Comparison of ENCODE assay signal across 9 cellular contexts in genomic region chr9:129996161-129996849, GRCh38. TPM values are rescaled to one million over a fixed set of nuclear protein-coding genes. Genes with fewer than 3 reads are reported as not detected.
DNase-seq lines count a peak whose midpoint lies in the region; ATAC-seq lines count a peak whose summit lies in the region.
"Had no signal": no experiment of that assay in that cellular context is flagged by ENCODE, and none has a peak within 500 bp of the region (broad histone marks: within the 10 kb centered on the region; RNA-seq: fewer than 3 reads in every experiment).

No MANE protein-coding gene starts in this region.

- peaks cover 65 to 81% (median 75%) of the 10 kb centered on the region in 3 donors for H3K4me1 Mint-ChIP-seq in CD8-positive, alpha-beta memory T cell
- peaks cover 39 to 50% of the 10 kb centered on the region in 2 donors for H3K4me1 Mint-ChIP-seq in natural killer cell treated with Interleukin-12 subunit alpha and Interleukin-12 subunit beta and Interleukin-15 and Interleukin-18, amount 100 ng/mL, for 72 hours (ENCODE audit: low read depth in 2 of 2)

- peaks cover 5% of the 10 kb centered on the region for H3K36me3 ChIP-seq in CD8-positive, alpha-beta memory T cell (ENCODE audit: insufficient read depth, low read length)

- H3K27me3 ChIP-seq in CD8-positive, alpha-beta memory T cell (ENCODE audit: insufficient read depth, low read length, poor library complexity, severe bottlenecking): no peaks in the 10 kb centered on the region

- no peaks in the 10 kb centered on the region for H3K9me3 ChIP-seq in CD8-positive, alpha-beta memory T cell (ENCODE audit: low read length)

- H3K4me3 ChIP-seq in CD8-positive, alpha-beta memory T cell (ENCODE audit: low read length): no peak overlapping the region

- H3K4me3 Mint-ChIP-seq in CD8-positive, alpha-beta memory T cell: peak overlapping the region; percentile 28 to 80 (median 70)
- peak overlapping the region; percentile 85 for H3K4me3 Mint-ChIP-seq in natural killer cell treated with Interleukin-12 subunit alpha and Interleukin-12 subunit beta and Interleukin-15 and Interleukin-18, amount 100 ng/mL, for 72 hours

- H3K27ac ChIP-seq in CD8-positive, alpha-beta memory T cell (ENCODE audit: low read depth, low read length): peak overlapping the region; percentile 47
- H3K27ac ChIP-seq in caudate nucleus (ENCODE audit: low read depth, low read length): peak overlapping the region; percentile 84

- H3K27me3 Mint-ChIP-seq in CD8-positive, alpha-beta memory T cell: no peaks in the 10 kb centered on the region
- H3K27me3 Mint-ChIP-seq in natural killer cell treated with Interleukin-12 subunit alpha and Interleukin-12 subunit beta and Interleukin-15 and Interleukin-18, amount 100 ng/mL, for 72 hours: no peaks in the 10 kb centered on the region

- H3K27ac Mint-ChIP-seq in CD8-positive, alpha-beta memory T cell: peak overlapping the region; percentile 84 to 98 (median 92)
- peak overlapping the region; percentile 90 to 91 for H3K27ac Mint-ChIP-seq in natural killer cell treated with Interleukin-12 subunit alpha and Interleukin-12 subunit beta and Interleukin-15 and Interleukin-18, amount 100 ng/mL, for 72 hours

- peak in 1 of 2 donors; percentile 24 for ATAC-seq in natural killer cell treated with Interleukin-12 subunit alpha and Interleukin-12 subunit beta and Interleukin-15 and Interleukin-18, amount 100 ng/mL, for 72 hours
- ATAC-seq in HG03521 (IDR thresholded peaks at IDR 0.05; ENCODE audit: unreplicated experiment): no peak

- peaks cover 4 to 52% (median 8%) of the 10 kb centered on the region in 3 donors for H3K36me3 Mint-ChIP-seq in CD8-positive, alpha-beta memory T cell
- peaks cover 10% of the 10 kb centered on the region for H3K36me3 Mint-ChIP-seq in natural killer cell treated with Interleukin-12 subunit alpha and Interleukin-12 subunit beta and Interleukin-15 and Interleukin-18, amount 100 ng/mL, for 72 hours

- DNase-seq in CD8-positive, alpha-beta memory T cell: no peak
- DNase-seq in NOMO-1 treated with dmso at 0.1 percent for 144 hours (lab: John Stamatoyannopoulos, UW; ENCODE audit: unreplicated experiment): peak; percentile 52
- DNase-seq in caudate nucleus (lab: John Stamatoyannopoulos, UW): no peak
- no peak for DNase-seq in natural killer cell treated with Interleukin-12 subunit alpha and Interleukin-12 subunit beta and Interleukin-15 and Interleukin-18, amount 100 ng/mL, for 72 hours (ENCODE audit: low spot score)
- no peak for DNase-seq in NCI-H345 treated with DMSO at 0.1 percent for 48 hours (lab: John Stamatoyannopoulos, UW; ENCODE audit: unreplicated experiment)
- no peak for DNase-seq in stimulated activated CD4-positive, alpha-beta T cell treated with anti-CD3 and anti-CD28 coated beads, Interleukin-4, amount 100 ng/mL, for 4 hours
- no peak for DNase-seq in SW480 (ENCODE audit: low spot score)
- DNase-seq: NCI-H2081 had no signal

- POLR2A ChIA-PET in CD8-positive, alpha-beta memory T cell (lab: Charles Lee): interaction anchor here (0.5 to 1.3 kb wide), 8 partner anchors 9 to 966 kb away, joined by 3 to 10 read pairs (median 4); no protein-coding TSS in a partner anchor

- CTCF ChIA-PET in CD8-positive, alpha-beta memory T cell (lab: Charles Lee): interaction anchor here (0.6 to 2.8 kb wide), 5 partner anchors 17 to 211 kb away, joined by 3 to 11 read pairs (median 3); no protein-coding TSS in a partner anchor

- H3K4me1 ChIP-seq in CD8-positive, alpha-beta memory T cell (ENCODE audit: insufficient read depth, low read length): peaks cover 74% of the 10 kb centered on the region

- H3K9me3 Mint-ChIP-seq in CD8-positive, alpha-beta memory T cell: no peaks in the 10 kb centered on the region
- H3K9me3 Mint-ChIP-seq in natural killer cell treated with Interleukin-12 subunit alpha and Interleukin-12 subunit beta and Interleukin-15 and Interleukin-18, amount 100 ng/mL, for 72 hours: no peaks in the 10 kb centered on the region

RNA-seq across cellular contexts. Expression of gene FNBP1, which starts 46.7 kb away (rescaled TPM):
- 100 to 1,000 TPM; 226 to 230 TPM for total RNA-seq in CD8-positive, alpha-beta memory T cell
- polyA plus RNA-seq in CD8-positive, alpha-beta memory T cell: 176 TPM
- 100 to 1,000 TPM; 124 to 141 TPM for total RNA-seq in natural killer cell treated with Interleukin-12 subunit alpha and Interleukin-12 subunit beta and Interleukin-15 and Interleukin-18, amount 100 ng/mL, for 72 hours

RNA-seq across cellular contexts. Expression of gene GPR107, which starts 57.4 kb away (rescaled TPM):
- total RNA-seq in CD8-positive, alpha-beta memory T cell: 10 to 100 TPM; 21.3 to 21.4 TPM
- polyA plus RNA-seq in CD8-positive, alpha-beta memory T cell: 4.2 TPM
- total RNA-seq in natural killer cell treated with Interleukin-12 subunit alpha and Interleukin-12 subunit beta and Interleukin-15 and Interleukin-18, amount 100 ng/mL, for 72 hours: 10 to 100 TPM; 32.6 to 32.8 TPM
